Comparison of ENCODE assay signal across 8 cellular contexts in the genomic region with DNA sequence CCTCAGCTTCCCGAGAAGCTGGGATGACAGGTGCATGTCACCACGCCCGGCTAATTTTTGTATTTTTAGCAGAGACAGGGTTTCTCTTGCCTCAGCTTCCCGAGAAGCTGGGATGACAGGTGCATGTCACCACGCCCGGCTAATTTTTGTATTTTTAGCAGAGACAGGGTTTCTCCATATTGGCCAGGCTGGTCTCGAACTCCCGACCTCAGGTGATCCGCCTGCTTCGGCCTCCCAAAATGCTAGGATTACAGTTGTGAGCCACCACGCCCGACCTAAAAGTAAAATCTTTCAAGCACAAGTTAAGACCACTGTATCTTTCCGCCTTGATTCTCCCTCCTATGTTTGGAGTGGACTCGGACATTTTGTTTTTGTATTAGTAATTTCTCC. TPM values are rescaled to one million over a fixed set of nuclear protein-coding genes. Genes with fewer than 3 reads are reported as not detected.
DNase-seq lines count a peak whose midpoint lies in the region; ATAC-seq and TF ChIP-seq lines count a peak whose summit lies in the region.
"Not testable (repeated sequence)": the region's sequence is repeated elsewhere in the genome, so short reads cannot be mapped to it uniquely, and the experiment has no call there.

No MANE protein-coding gene starts in this region.

- H3K27me3 ChIP-seq in CD4-positive, alpha-beta memory T cell (ENCODE audit: insufficient read depth, low read length); neural progenitor cell: not testable (repeated sequence)

- DNase-seq in CD4-positive, alpha-beta memory T cell; SK-N-MC (ENCODE audit: low read depth, low spot score); activated CD8-positive, alpha-beta T cell treated with anti-CD3 and anti-CD28 coated beads for 36 hours; activated naive CD8-positive, alpha-beta T cell treated with anti-CD3 and anti-CD28 coated beads, Interleukin-2, amount 50 U/mL, for 24 hours; endothelial cell (ENCODE audit: low spot score); naive B cell; neural progenitor cell (ENCODE audit: low spot score); type B pancreatic cell (ENCODE audit: extremely low spot score, unreplicated experiment): not testable (repeated sequence)

- H3K9ac ChIP-seq in SK-N-MC (ENCODE audit: insufficient read length); neural progenitor cell: not testable (repeated sequence)

- TF ChIP-seq CTCF in activated CD8-positive, alpha-beta T cell treated with anti-CD3 and anti-CD28 coated beads for 36 hours (IDR thresholded peaks at IDR 0.05); endothelial cell (IDR thresholded peaks at IDR 0.05; ENCODE audit: unreplicated experiment); neural progenitor cell (IDR thresholded peaks at IDR 0.05); type B pancreatic cell (conservative IDR thresholded peaks at IDR 0.05): not testable (repeated sequence)

- H4K20me1 ChIP-seq in neural progenitor cell (ENCODE audit: low read depth), result peaks cover 35% of the 10 kb centered on the region

- H3K4me1 Mint-ChIP-seq in CD4-positive, alpha-beta memory T cell, result peaks cover 19 to 31% (median 23%) of the 10 kb centered on the region in 4 donors
- H3K4me1 Mint-ChIP-seq in activated CD8-positive, alpha-beta T cell treated with anti-CD3 and anti-CD28 coated beads for 36 hours (ENCODE audit: low read depth), result peaks cover 22% of the 10 kb centered on the region
- H3K4me1 Mint-ChIP-seq in activated naive CD8-positive, alpha-beta T cell treated with anti-CD3 and anti-CD28 coated beads, Interleukin-2, amount 50 U/mL, for 24 hours, result peaks cover 25% of the 10 kb centered on the region
- H3K4me1 Mint-ChIP-seq in endothelial cell (ENCODE audit: unreplicated experiment) (peaks cover 34% of the 10 kb centered on the region), naive B cell (peaks cover 19 to 29% (median 23%) of the 10 kb centered on the region in 3 donors), neural progenitor cell (peaks cover 37% of the 10 kb centered on the region), type B pancreatic cell (ENCODE audit: unreplicated experiment) (peaks cover 29% of the 10 kb centered on the region)

- H3K4me3 Mint-ChIP-seq in CD4-positive, alpha-beta memory T cell, result peak overlapping the region in 6 of 8 donors; percentile 48 to 74 (median 64)
- peak overlapping the region; percentile 26 for H3K4me3 Mint-ChIP-seq in activated CD8-positive, alpha-beta T cell treated with anti-CD3 and anti-CD28 coated beads for 36 hours
- peak overlapping the region; percentile 21 for H3K4me3 Mint-ChIP-seq in activated naive CD8-positive, alpha-beta T cell treated with anti-CD3 and anti-CD28 coated beads, Interleukin-2, amount 50 U/mL, for 24 hours
- H3K4me3 Mint-ChIP-seq in endothelial cell (ENCODE audit: unreplicated experiment) (peak overlapping the region; percentile 85), naive B cell (peak overlapping the region in 7 of 8 donors; percentile 35 to 86 (median 59)), neural progenitor cell (peak overlapping the region; percentile 78), type B pancreatic cell (peak overlapping the region; percentile 80)

- intact Hi-C loops in CD4-positive, alpha-beta memory T cell (cut with micrococcal nuclease), result loop anchor here (2.0 to 10.0 kb wide), 6 partner anchors 369 to 1901 kb away; a partner anchor contains a TSS
- intact Hi-C loops in activated CD8-positive, alpha-beta T cell treated with anti-CD3 and anti-CD28 coated beads for 36 hours (cut with micrococcal nuclease), result not testable (repeated sequence)

- CTCF ChIA-PET in CD4-positive, alpha-beta memory T cell (lab: Charles Lee; ENCODE audit: partially characterized antibody), result interaction anchor here (1.1 kb wide), 1 partner anchor 19 kb away, joined by 4 read pairs; no protein-coding TSS in a partner anchor
- CTCF ChIA-PET in activated CD8-positive, alpha-beta T cell treated with anti-CD3 and anti-CD28 coated beads for 36 hours (lab: Charles Lee), result interaction anchor here (5.7 kb wide), 1 partner anchor 19 kb away, joined by 31 read pairs; no protein-coding TSS in a partner anchor

- not testable (repeated sequence) for H3K4me2 ChIP-seq in neural progenitor cell

- not testable (repeated sequence) for H3K36me3 ChIP-seq in CD4-positive, alpha-beta memory T cell (ENCODE audit: insufficient read depth, low read length); neural progenitor cell
- peaks cover 25% of the 10 kb centered on the region for H3K36me3 ChIP-seq in SK-N-MC (ENCODE audit: insufficient read depth, low read length)

- POLR2A ChIA-PET in CD4-positive, alpha-beta memory T cell (lab: Charles Lee; ENCODE audit: partially characterized antibody), result interaction anchor here (2.8 kb wide), 1 partner anchor 319 kb away, joined by 17 read pairs; a partner anchor contains a TSS
- POLR2A ChIA-PET in activated CD8-positive, alpha-beta T cell treated with anti-CD3 and anti-CD28 coated beads for 36 hours (lab: Charles Lee), result not testable (repeated sequence)

- not testable (repeated sequence) for H3K27ac ChIP-seq in CD4-positive, alpha-beta memory T cell (ENCODE audit: low read depth, low read length); neural progenitor cell
- H3K27ac ChIP-seq in SK-N-MC, result peak overlapping the region; percentile 95

- not testable (repeated sequence) for ATAC-seq in activated CD8-positive, alpha-beta T cell treated with anti-CD3 and anti-CD28 coated beads for 36 hours; activated naive CD8-positive, alpha-beta T cell treated with anti-CD3 and anti-CD28 coated beads, Interleukin-2, amount 50 U/mL, for 24 hours; naive B cell (ENCODE audit: low read depth in 2 of 2)

- H2AFZ ChIP-seq in neural progenitor cell (replicated peaks), result not testable (repeated sequence)

- H3K9me3 ChIP-seq in CD4-positive, alpha-beta memory T cell (ENCODE audit: control insufficient read depth in 1 of 2, low read length in 2 of 2); SK-N-MC (ENCODE audit: low read depth, low read length); neural progenitor cell (ENCODE audit: low read depth): not testable (repeated sequence)

- H3F3A ChIP-seq in neural progenitor cell (ENCODE audit: low read depth), result peaks cover 18% of the 10 kb centered on the region

- H3K4me1 ChIP-seq in CD4-positive, alpha-beta memory T cell (ENCODE audit: insufficient read depth, low read length), result peaks cover 35% of the 10 kb centered on the region
- peaks cover 29% of the 10 kb centered on the region for H3K4me1 ChIP-seq in neural progenitor cell

- peaks cover 35% of the 10 kb centered on the region for H3K79me2 ChIP-seq in neural progenitor cell (ENCODE audit: low read depth)

- not testable (repeated sequence) for H3K9me3 Mint-ChIP-seq in CD4-positive, alpha-beta memory T cell; activated CD8-positive, alpha-beta T cell treated with anti-CD3 and anti-CD28 coated beads for 36 hours; activated naive CD8-positive, alpha-beta T cell treated with anti-CD3 and anti-CD28 coated beads, Interleukin-2, amount 50 U/mL, for 24 hours; endothelial cell (ENCODE audit: unreplicated experiment); naive B cell; neural progenitor cell; type B pancreatic cell

- not testable (repeated sequence) for H3K36me3 Mint-ChIP-seq in CD4-positive, alpha-beta memory T cell; endothelial cell (ENCODE audit: low read depth, unreplicated experiment); naive B cell; neural progenitor cell; type B pancreatic cell
- peaks cover 23% of the 10 kb centered on the region for H3K36me3 Mint-ChIP-seq in activated CD8-positive, alpha-beta T cell treated with anti-CD3 and anti-CD28 coated beads for 36 hours (ENCODE audit: low read depth)
- H3K36me3 Mint-ChIP-seq in activated naive CD8-positive, alpha-beta T cell treated with anti-CD3 and anti-CD28 coated beads, Interleukin-2, amount 50 U/mL, for 24 hours (ENCODE audit: low read depth), result peaks cover 14% of the 10 kb centered on the region

- not testable (repeated sequence) for H3K4me3 ChIP-seq in CD4-positive, alpha-beta memory T cell (ENCODE audit: low read length in 2 of 2); SK-N-MC; neural progenitor cell

- peak overlapping the region in 2 of 7 donors; percentile 28 to 77 for H3K27ac Mint-ChIP-seq in CD4-positive, alpha-beta memory T cell
- not testable (repeated sequence) for H3K27ac Mint-ChIP-seq in activated CD8-positive, alpha-beta T cell treated with anti-CD3 and anti-CD28 coated beads for 36 hours; neural progenitor cell
- peak overlapping the region; percentile 42 for H3K27ac Mint-ChIP-seq in activated naive CD8-positive, alpha-beta T cell treated with anti-CD3 and anti-CD28 coated beads, Interleukin-2, amount 50 U/mL, for 24 hours
- H3K27ac Mint-ChIP-seq in endothelial cell (ENCODE audit: unreplicated experiment), result peak overlapping the region; percentile 22
- H3K27ac Mint-ChIP-seq in naive B cell, result peak overlapping the region in 1 of 6 donors; percentile 33
- H3K27ac Mint-ChIP-seq in type B pancreatic cell, result peak overlapping the region; percentile 58

- not testable (repeated sequence) for H3K27me3 Mint-ChIP-seq in CD4-positive, alpha-beta memory T cell; activated CD8-positive, alpha-beta T cell treated with anti-CD3 and anti-CD28 coated beads for 36 hours; activated naive CD8-positive, alpha-beta T cell treated with anti-CD3 and anti-CD28 coated beads, Interleukin-2, amount 50 U/mL, for 24 hours; endothelial cell (ENCODE audit: unreplicated experiment); naive B cell; neural progenitor cell (ENCODE audit: insufficient read depth, low read depth)
- H3K27me3 Mint-ChIP-seq in type B pancreatic cell, result peaks cover 15% of the 10 kb centered on the region

RNA-seq across cellular contexts. Expression of a gene that starts 1.2 kb away (rescaled TPM):
- 10 to 100 TPM; 75.9 to 84.7 TPM for total RNA-seq in CD4-positive, alpha-beta memory T cell
- polyA plus RNA-seq in CD4-positive, alpha-beta memory T cell, result 100 to 1,000 TPM; 140 to 273 TPM
- total RNA-seq in activated CD8-positive, alpha-beta T cell treated with anti-CD3 and anti-CD28 coated beads for 36 hours, result 100 to 1,000 TPM; 146 to 150 TPM
- total RNA-seq in endothelial cell (ENCODE audit: unreplicated experiment) (292 TPM), neural progenitor cell (ENCODE audit: low replicate concordance) (299 and 381 TPM in 2 replicates), type B pancreatic cell (ENCODE audit: low replicate concordance) (208 and 281 TPM in 2 replicates)
- 100 to 1,000 TPM; 117 to 178 (median 138) TPM for polyA plus RNA-seq in naive B cell (ENCODE audit: low read depth in 6 of 6)

Comparison
In these comparisons a context has a peak if more than half of its experiments do, and no peak if none do; other contexts are left out.
1. H3K4me3 Mint-ChIP-seq: peak in every context shown above with its lines; median percentile 85 in endothelial cell; 80 in type B pancreatic cell; 78 in neural progenitor cell; 64 in CD4-positive, alpha-beta memory T cell; 59 in naive B cell; 26 in activated CD8-positive, alpha-beta T cell treated with anti-CD3 and anti-CD28 coated beads for 36 hours; 21 in activated naive CD8-positive, alpha-beta T cell treated with anti-CD3 and anti-CD28 coated beads, Interleukin-2, amount 50 U/mL, for 24 hours.